Comparison of ENCODE assay signal across 8 cellular contexts in the genomic region with DNA sequence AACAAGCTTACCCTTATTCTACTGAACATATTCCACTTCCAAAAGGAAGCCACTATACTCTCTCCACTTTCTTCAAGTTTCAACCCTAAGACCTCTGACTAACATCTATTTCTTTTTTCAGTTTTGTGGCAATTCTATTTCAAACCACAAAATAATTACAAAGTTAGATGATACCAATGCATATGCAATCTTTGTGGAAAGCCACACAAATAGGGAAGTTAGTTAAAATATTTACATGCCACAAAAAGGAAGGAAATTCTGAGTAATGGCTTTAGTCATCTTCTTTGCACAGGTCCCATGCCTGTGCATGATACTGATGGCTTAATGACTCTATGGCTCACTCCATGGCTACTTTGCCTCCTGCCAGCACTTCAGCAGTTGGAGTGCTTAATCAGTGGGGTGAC. TPM values are rescaled to one million over a fixed set of nuclear protein-coding genes. Genes with fewer than 3 reads are reported as not detected.
DNase-seq lines count a peak whose midpoint lies in the region; ATAC-seq and TF ChIP-seq lines count a peak whose summit lies in the region.

No MANE protein-coding gene starts in this region.

- no peaks in the 10 kb centered on the region for H3K4me1 Mint-ChIP-seq in Calu3 (ENCODE audit: low read depth, unreplicated experiment)

- no peak overlapping the region for H3K27ac Mint-ChIP-seq in Calu3 (ENCODE audit: unreplicated experiment)

- BruUV-seq in Calu3 (replicated peaks; lab: Mats Ljungman, UMichigan): no TSS peak

- intact Hi-C loops in Calu3 (cut with micrococcal nuclease; ENCODE audit: unreplicated experiment): no loop called here

- no peak overlapping the region for H3K4me3 Mint-ChIP-seq in Calu3 (ENCODE audit: low read depth, unreplicated experiment)

- no peaks in the 10 kb centered on the region for H3K27me3 Mint-ChIP-seq in Calu3 (ENCODE audit: unreplicated experiment)

- DNase-seq in NOMO-1 treated with DMSO at 0.1 percent for 48 hours (lab: John Stamatoyannopoulos, UW; ENCODE audit: unreplicated experiment) (peak; percentile 99), fibroblast of peridontal ligament (ENCODE audit: extremely low read depth) (peak; percentile 93), NCI-H226 (no peak), NCI-H524 (lab: John Stamatoyannopoulos, UW) (no peak), Calu3 (no peak), NCI-H446 treated with DMSO at 0.1 percent for 48 hours (lab: John Stamatoyannopoulos, UW) (no peak)

- peaks cover 9% of the 10 kb centered on the region for H3K9me3 Mint-ChIP-seq in Calu3 (ENCODE audit: low read depth, unreplicated experiment)

- CTCF ChIA-PET in Calu3 (lab: Charles Lee): interaction anchor here (1.7 kb wide), 1 partner anchor 149 kb away, joined by 7 read pairs; no protein-coding TSS in a partner anchor

- ATAC-seq in GM18868 (IDR thresholded peaks at IDR 0.05; ENCODE audit: unreplicated experiment) (peak; percentile 83), HG02623 (IDR thresholded peaks at IDR 0.05; ENCODE audit: unreplicated experiment) (peak; percentile 87)

- no peak for TF ChIP-seq CTCF in Calu3 (IDR thresholded peaks at IDR 0.05; ENCODE audit: unreplicated experiment)

- no peaks in the 10 kb centered on the region for H3K36me3 Mint-ChIP-seq in Calu3 (ENCODE audit: insufficient read depth, unreplicated experiment)

RNA-seq across cellular contexts. Expression of gene MCTP2, which starts 57.0 kb away (rescaled TPM):
- total RNA-seq in Calu3 (2022): 30.1 and 40.5 TPM in 2 replicates

Comparison
In these comparisons a context has a peak if more than half of its experiments do, and no peak if none do; other contexts are left out.
1. DNase-seq: peak in NOMO-1 treated with DMSO at 0.1 percent for 48 hours (single experiment) and fibroblast of peridontal ligament (single experiment); none in NCI-H226 (single experiment), NCI-H524 (0 of 2), Calu3 (single experiment) and NCI-H446 treated with DMSO at 0.1 percent for 48 hours (single experiment).